In the genomic region with DNA sequence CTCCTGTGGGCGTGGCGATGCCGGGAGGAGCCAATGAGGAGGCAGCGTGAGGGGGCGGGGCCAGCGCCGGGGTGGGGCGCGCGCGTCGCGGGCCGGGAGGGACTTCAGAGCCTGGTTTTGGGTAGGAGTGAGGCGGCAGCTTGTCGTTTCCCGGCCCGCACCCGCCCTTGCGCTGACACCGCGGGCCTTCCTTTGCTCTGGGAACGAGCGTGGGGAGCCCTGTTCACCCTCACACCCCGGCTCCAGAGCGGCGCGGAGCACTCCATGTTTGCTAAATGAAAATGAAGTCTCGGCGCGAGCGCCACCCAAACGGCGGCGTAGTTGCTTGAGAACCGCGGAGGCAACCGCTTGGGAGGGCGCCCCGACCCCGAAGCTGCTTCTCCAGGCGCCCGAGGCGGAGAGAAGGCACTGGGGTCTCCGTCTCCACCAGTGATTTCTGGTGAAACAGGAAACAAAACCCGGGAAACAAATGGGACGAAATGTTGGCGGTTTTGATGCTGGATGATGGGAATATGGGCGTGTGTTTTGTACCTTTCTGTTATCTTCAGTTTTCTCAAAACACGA, we compare ENCODE assay signal across 8 cellular contexts. TPM values are rescaled to one million over a fixed set of nuclear protein-coding genes. Genes with fewer than 3 reads are reported as not detected.
DNase-seq lines count a peak whose midpoint lies in the region; ATAC-seq and TF ChIP-seq lines count a peak whose summit lies in the region.

No MANE protein-coding gene starts in this region.

- H3K36me3 Mint-ChIP-seq in activated CD8-positive, alpha-beta T cell treated with anti-CD3 and anti-CD28 coated beads for 36 hours (ENCODE audit: low read depth) = peaks cover 35% of the 10 kb centered on the region
- H3K36me3 Mint-ChIP-seq in stimulated activated naive B cell treated with anti-CD40 and anti-IgM and Interleukin-4, amounts not matched to agents 10 μg/mL and 1 μg/mL and 100 μg/mL, for 72 hours = peaks cover 10 to 21% of the 10 kb centered on the region in 2 donors

- H3K4me3 ChIP-seq in right cardiac atrium (ENCODE audit: low read length) = peak overlapping the region; percentile 77

- peaks cover 5% of the 10 kb centered on the region for H3K4me1 ChIP-seq in right cardiac atrium (ENCODE audit: control insufficient read depth, insufficient read depth, low read length)

- no peak for DNase-seq in activated CD8-positive, alpha-beta T cell treated with anti-CD3 and anti-CD28 coated beads for 36 hours
- DNase-seq in right cardiac atrium = no peak
- DNase-seq in stimulated activated naive B cell treated with anti-CD40 and anti-IgM and Interleukin-4, amounts not matched to agents 10 μg/mL and 1 μg/mL and 100 μg/mL, for 72 hours = no peak
- DNase-seq in NCI-H748 treated with DMSO at 0.1 percent for 48 hours (lab: John Stamatoyannopoulos, UW) = no peak
- no peak for DNase-seq in D341Med (ENCODE audit: low spot score)
- DNase-seq in GM10266 (ENCODE audit: extremely low spot score) = no peak

- CTCF ChIA-PET in activated CD8-positive, alpha-beta T cell treated with anti-CD3 and anti-CD28 coated beads for 36 hours (lab: Charles Lee) = interaction anchor here (1.1 to 5.1 kb wide), 16 partner anchors 10 to 426 kb away, joined by 3 to 92 read pairs (median 8); a partner anchor contains a TSS

- no peak for TF ChIP-seq CTCF in activated CD8-positive, alpha-beta T cell treated with anti-CD3 and anti-CD28 coated beads for 36 hours (IDR thresholded peaks at IDR 0.05)
- TF ChIP-seq CTCF in GM10266 (IDR thresholded peaks at IDR 0.05; ENCODE audit: control insufficient read depth, insufficient read depth, low read depth, missing control alignments) = no peak

- peak overlapping the region; percentile 91 for H3K4me3 Mint-ChIP-seq in activated CD8-positive, alpha-beta T cell treated with anti-CD3 and anti-CD28 coated beads for 36 hours
- peak overlapping the region; percentile 93 to 96 for H3K4me3 Mint-ChIP-seq in stimulated activated naive B cell treated with anti-CD40 and anti-IgM and Interleukin-4, amounts not matched to agents 10 μg/mL and 1 μg/mL and 100 μg/mL, for 72 hours

- intact Hi-C loops in activated CD8-positive, alpha-beta T cell treated with anti-CD3 and anti-CD28 coated beads for 36 hours (cut with micrococcal nuclease) = loop anchor here (2.0 to 5.0 kb wide), 2 partner anchors 26 to 151 kb away; a partner anchor contains a TSS
- intact Hi-C loops in right cardiac atrium (cut with DNase I) = loop anchor here in 2 of 4 donors (5.0 to 10.0 kb wide), 2 partner anchors 74 to 156 kb away; no protein-coding TSS in a partner anchor

- peak overlapping the region; percentile 94 for H3K27ac ChIP-seq in right cardiac atrium (ENCODE audit: low read length)

- H3K27ac Mint-ChIP-seq in activated CD8-positive, alpha-beta T cell treated with anti-CD3 and anti-CD28 coated beads for 36 hours = peak overlapping the region; percentile 92
- H3K27ac Mint-ChIP-seq in stimulated activated naive B cell treated with anti-CD40 and anti-IgM and Interleukin-4, amounts not matched to agents 10 μg/mL and 1 μg/mL and 100 μg/mL, for 72 hours = peak overlapping the region; percentile 97

- H3K27me3 ChIP-seq in right cardiac atrium (ENCODE audit: control insufficient read depth, insufficient read depth) = no peaks in the 10 kb centered on the region

- POLR2A ChIA-PET in activated CD8-positive, alpha-beta T cell treated with anti-CD3 and anti-CD28 coated beads for 36 hours (lab: Charles Lee) = interaction anchor here (0.7 to 7.3 kb wide), 23 partner anchors 9 to 843 kb away, joined by 3 to 123 read pairs (median 4); a partner anchor contains a TSS

- in situ Hi-C loops in GM18951 (cut with MboI; ENCODE audit: low sequenced_read_pairs, unreplicated experiment) = loop anchor here (10.0 kb wide), 1 partner anchor 344 kb away; no protein-coding TSS in a partner anchor

- TF ChIP-seq POLR2A in GM18951 (IDR thresholded peaks at IDR 0.05; ENCODE audit: extremely low read depth, insufficient read depth, insufficient read length) = peak; percentile 86

- no peaks in the 10 kb centered on the region for H3K9me3 ChIP-seq in right cardiac atrium (ENCODE audit: control insufficient read depth, low read length)

- peaks cover 40% of the 10 kb centered on the region for H3K4me1 Mint-ChIP-seq in activated CD8-positive, alpha-beta T cell treated with anti-CD3 and anti-CD28 coated beads for 36 hours (ENCODE audit: low read depth)
- H3K4me1 Mint-ChIP-seq in stimulated activated naive B cell treated with anti-CD40 and anti-IgM and Interleukin-4, amounts not matched to agents 10 μg/mL and 1 μg/mL and 100 μg/mL, for 72 hours = peaks cover 24 to 50% of the 10 kb centered on the region in 2 donors

- H3K27me3 Mint-ChIP-seq in activated CD8-positive, alpha-beta T cell treated with anti-CD3 and anti-CD28 coated beads for 36 hours = peaks cover 1% of the 10 kb centered on the region
- H3K27me3 Mint-ChIP-seq in stimulated activated naive B cell treated with anti-CD40 and anti-IgM and Interleukin-4, amounts not matched to agents 10 μg/mL and 1 μg/mL and 100 μg/mL, for 72 hours = peaks cover 10% of the 10 kb centered on the region in 2 donors

- under 1% methylated on average over 50 of the region's 50 CpGs for WGBS in right cardiac atrium

- no peaks in the 10 kb centered on the region for H3K9me3 Mint-ChIP-seq in activated CD8-positive, alpha-beta T cell treated with anti-CD3 and anti-CD28 coated beads for 36 hours
- H3K9me3 Mint-ChIP-seq in stimulated activated naive B cell treated with anti-CD40 and anti-IgM and Interleukin-4, amounts not matched to agents 10 μg/mL and 1 μg/mL and 100 μg/mL, for 72 hours = no peaks in the 10 kb centered on the region

- ATAC-seq in HG02938 (IDR thresholded peaks at IDR 0.05; ENCODE audit: unreplicated experiment) (peak; percentile 25), right cardiac atrium (no peak)
- ATAC-seq in activated CD8-positive, alpha-beta T cell treated with anti-CD3 and anti-CD28 coated beads for 36 hours = no peak
- ATAC-seq in stimulated activated naive B cell treated with anti-CD40 and anti-IgM and Interleukin-4, amounts not matched to agents 10 μg/mL and 1 μg/mL and 100 μg/mL, for 72 hours (replicated peaks) = no peak

RNA-seq across cellular contexts. Expression of a gene that starts 0.5 kb away (rescaled TPM):
- total RNA-seq in activated CD8-positive, alpha-beta T cell treated with anti-CD3 and anti-CD28 coated beads for 36 hours = 10 to 100 TPM; 82.4 to 84.5 TPM
- total RNA-seq in right cardiac atrium = 10 to 100 TPM; 28.2 to 36.8 (median 32.5) TPM
- 30.9 TPM for polyA plus RNA-seq in right cardiac atrium

RNA-seq across cellular contexts. Expression of a gene that starts 25.2 kb away (rescaled TPM):
- 10 to 100 TPM in 1 of 2 experiments, 1 to 10 TPM in 1; 7.7 to 10.0 TPM for total RNA-seq in activated CD8-positive, alpha-beta T cell treated with anti-CD3 and anti-CD28 coated beads for 36 hours
- total RNA-seq in right cardiac atrium = 10 to 100 TPM; 29.4 to 35.6 (median 31.7) TPM
- 19.7 TPM for polyA plus RNA-seq in right cardiac atrium
